Comparison of ENCODE assay signal across 21 cellular contexts in the genomic region with DNA sequence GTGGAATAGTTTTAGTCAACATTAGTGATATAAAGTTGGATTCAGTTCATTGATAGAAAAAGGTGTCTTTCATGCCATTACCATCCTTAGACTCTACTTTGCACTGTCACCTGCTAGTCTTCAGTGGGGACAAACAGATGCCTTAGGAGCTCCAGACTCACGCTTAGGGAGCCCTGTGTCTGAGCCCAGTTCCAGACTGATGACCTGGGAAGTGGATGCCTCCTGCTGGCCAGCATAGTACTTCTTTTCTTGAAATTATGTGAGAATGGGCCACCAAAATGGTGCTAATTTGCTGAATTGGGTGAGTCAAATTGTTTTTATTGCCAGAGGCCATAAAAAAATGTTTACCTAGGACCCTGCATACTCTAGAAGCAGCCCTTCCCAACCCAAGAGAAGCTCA. TPM values are rescaled to one million over a fixed set of nuclear protein-coding genes. Genes with fewer than 3 reads are reported as not detected.
"Had no signal": no experiment of that assay in that cellular context is flagged by ENCODE, and none has a peak within 500 bp of the region (broad histone marks: within the 10 kb centered on the region; RNA-seq: fewer than 3 reads in every experiment).

No MANE protein-coding gene starts in this region.

- H3K36me3 Mint-ChIP-seq: activated naive CD4-positive, alpha-beta T cell treated with anti-CD3 and anti-CD28 coated beads, Interleukin-2, amount 50 U/mL, for 24 hours; stimulated activated memory B cell treated with anti-CD40 and anti-IgM and Interleukin-4, amounts not matched to agents 10 μg/mL and 1 μg/mL and 100 μg/mL, for 72 hours had no signal

- H3K36me3 ChIP-seq: left lung, right lobe of liver, upper lobe of right lung had no signal

- H3K27me3 ChIP-seq: left lung, right lobe of liver, testis, upper lobe of right lung had no signal

- H3K9me3 Mint-ChIP-seq: activated naive CD4-positive, alpha-beta T cell treated with anti-CD3 and anti-CD28 coated beads, Interleukin-2, amount 50 U/mL, for 24 hours; dendritic cell treated with granulocyte-macrophage colony-stimulating factor and Interleukin-4, amounts not matched to agents 40 ng/mL and 50 ng/mL, for 4 days had no signal

- H3K4me1 ChIP-seq: left lung, psoas muscle, right lobe of liver, testis, upper lobe of right lung had no signal

- H3K4me3 ChIP-seq: left lung, psoas muscle, right lobe of liver, testis, upper lobe of right lung had no signal

- ATAC-seq: left lung; psoas muscle; right lobe of liver; stimulated activated memory B cell treated with anti-CD40 and anti-IgM and Interleukin-4, amounts not matched to agents 10 μg/mL and 1 μg/mL and 100 μg/mL, for 72 hours; upper lobe of right lung had no signal

- DNase-seq: activated CD4-positive, alpha-beta T cell treated with anti-CD3 and anti-CD28 coated beads, Interleukin-2, amount 50 U/mL, for 4 hours; activated CD4-positive, CD25-positive, alpha-beta regulatory T cell treated with anti-CD3 and anti-CD28 coated beads, Interleukin-2, amount 50 U/mL, for 72 hours; activated gamma-delta T cell; effector CD8-positive, alpha-beta T cell; foreskin fibroblast; glutamatergic neuron; hippocampal formation; left lung; psoas muscle; right lobe of liver; small intestine; stimulated activated CD4-positive, alpha-beta T cell treated with anti-CD3 and anti-CD28 coated beads, Interleukin-4, amount 100 ng/mL, for 4 hours; T1000; testis; upper lobe of right lung had no signal

- H3K4me3 Mint-ChIP-seq: activated naive CD4-positive, alpha-beta T cell treated with anti-CD3 and anti-CD28 coated beads, Interleukin-2, amount 50 U/mL, for 24 hours; dendritic cell treated with granulocyte-macrophage colony-stimulating factor and Interleukin-4, amounts not matched to agents 40 ng/mL and 50 ng/mL, for 4 days; stimulated activated memory B cell treated with anti-CD40 and anti-IgM and Interleukin-4, amounts not matched to agents 10 μg/mL and 1 μg/mL and 100 μg/mL, for 72 hours had no signal

- H3K27ac ChIP-seq: left lung, psoas muscle, right lobe of liver, testis, upper lobe of right lung had no signal

- H3K27me3 Mint-ChIP-seq: dendritic cell treated with granulocyte-macrophage colony-stimulating factor and Interleukin-4, amounts not matched to agents 40 ng/mL and 50 ng/mL, for 4 days; stimulated activated memory B cell treated with anti-CD40 and anti-IgM and Interleukin-4, amounts not matched to agents 10 μg/mL and 1 μg/mL and 100 μg/mL, for 72 hours had no signal

- H3K9me3 ChIP-seq: left lung, psoas muscle, right lobe of liver, testis, upper lobe of right lung had no signal

- H3K27ac Mint-ChIP-seq: activated naive CD4-positive, alpha-beta T cell treated with anti-CD3 and anti-CD28 coated beads, Interleukin-2, amount 50 U/mL, for 24 hours; dendritic cell treated with granulocyte-macrophage colony-stimulating factor and Interleukin-4, amounts not matched to agents 40 ng/mL and 50 ng/mL, for 4 days; stimulated activated memory B cell treated with anti-CD40 and anti-IgM and Interleukin-4, amounts not matched to agents 10 μg/mL and 1 μg/mL and 100 μg/mL, for 72 hours had no signal

- H3K4me1 Mint-ChIP-seq: activated naive CD4-positive, alpha-beta T cell treated with anti-CD3 and anti-CD28 coated beads, Interleukin-2, amount 50 U/mL, for 24 hours; stimulated activated memory B cell treated with anti-CD40 and anti-IgM and Interleukin-4, amounts not matched to agents 10 μg/mL and 1 μg/mL and 100 μg/mL, for 72 hours had no signal

RNA-seq across cellular contexts. Expression of a gene that starts 53.9 kb away (rescaled TPM):
- total RNA-seq: bronchial epithelial cell; mononuclear cell; T-helper 1 cell treated with Interleukin-12 subunit alpha and Interleukin-12 subunit beta and Interleukin-4 antibody, amounts not matched to agents 30 ng/mL and 1 ng/mL, for 36 hours had no signal
